In the genomic region with DNA sequence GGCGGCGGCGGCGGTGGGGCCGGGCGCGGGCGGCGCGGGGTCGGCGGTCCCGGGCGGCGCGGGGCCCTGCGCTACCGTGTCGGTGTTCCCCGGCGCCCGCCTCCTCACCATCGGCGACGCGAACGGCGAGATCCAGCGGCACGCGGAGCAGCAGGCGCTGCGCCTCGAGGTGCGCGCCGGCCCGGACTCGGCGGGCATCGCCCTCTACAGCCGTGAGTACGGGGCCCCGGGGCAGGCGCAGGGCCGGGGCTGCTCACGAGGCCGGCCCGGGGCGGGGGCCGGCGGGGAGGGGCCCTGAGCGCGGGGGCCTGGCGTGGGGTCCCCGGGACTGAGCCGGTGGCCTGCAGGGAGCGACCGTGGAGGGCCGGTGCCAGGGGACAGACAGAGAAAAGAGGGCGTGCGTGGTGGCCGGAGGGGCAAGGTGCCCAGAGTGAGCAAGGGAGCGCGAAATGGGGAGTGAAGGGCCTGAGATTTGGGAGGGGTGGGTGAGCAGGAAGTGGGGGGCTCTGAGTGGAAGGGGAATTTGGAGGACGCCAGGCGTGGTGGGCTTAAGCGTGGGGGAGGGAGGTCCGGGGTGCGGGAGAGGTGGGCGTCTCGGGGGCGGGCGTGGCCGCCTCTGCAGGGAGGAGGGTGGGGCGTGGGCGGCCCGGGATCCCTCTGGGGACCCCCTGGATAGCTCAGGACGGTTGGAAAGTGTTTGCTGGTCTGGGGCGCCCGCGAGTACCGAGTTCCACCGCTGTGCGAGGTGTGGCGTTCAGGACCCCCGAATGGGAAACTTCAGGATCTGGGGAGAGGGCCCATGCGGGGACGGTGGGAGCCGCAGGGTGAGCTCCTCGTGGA, we compare ENCODE assay signal across 8 cellular contexts. TPM values are rescaled to one million over a fixed set of nuclear protein-coding genes. Genes with fewer than 3 reads are reported as not detected.
DNase-seq lines count a peak whose midpoint lies in the region; ATAC-seq and TF ChIP-seq lines count a peak whose summit lies in the region.

No MANE protein-coding gene starts in this region.

- no peak overlapping the region for H2AFZ ChIP-seq in OCI-LY1 (ENCODE audit: low read length)

- H3K9me2 ChIP-seq in OCI-LY1 (ENCODE audit: low read depth, low read length) = no peaks in the 10 kb centered on the region

- WGBS in heart right ventricle, 2 donors = 1% methylated on average over 73 to 90 of the region's 91 CpGs

- intact Hi-C loops in activated naive CD4-positive, alpha-beta T cell treated with anti-CD3 and anti-CD28 coated beads for 36 hours (cut with micrococcal nuclease) = loop anchor here (1.0 to 2.0 kb wide), 8 partner anchors 36 to 502 kb away; a partner anchor contains a TSS
- intact Hi-C loops in heart right ventricle (cut with DNase I) = loop anchor here in 5 of 10 donors (5.0 to 10.0 kb wide), 2 partner anchors 53 to 55 kb away; a partner anchor contains a TSS

- no peaks in the 10 kb centered on the region for H3K36me3 ChIP-seq in CD8-positive, alpha-beta memory T cell (ENCODE audit: insufficient read depth, low read length)
- H3K36me3 ChIP-seq in OCI-LY1 (ENCODE audit: insufficient read depth, low read length) = no peaks in the 10 kb centered on the region
- peaks cover 0 to 4% (median 0%) of the 10 kb centered on the region in 9 donors for H3K36me3 ChIP-seq in heart right ventricle
- no peaks in the 10 kb centered on the region for H3K36me3 ChIP-seq in rectal smooth muscle tissue (ENCODE audit: control insufficient read depth, insufficient read depth, low read length)

- H3K4me1 ChIP-seq in CD8-positive, alpha-beta memory T cell (ENCODE audit: insufficient read depth, low read length) = peaks cover 16% of the 10 kb centered on the region
- H3K4me1 ChIP-seq in OCI-LY1 (ENCODE audit: insufficient read depth, low read length, severe bottlenecking) = peaks cover 63% of the 10 kb centered on the region
- H3K4me1 ChIP-seq in heart right ventricle = peaks cover 5 to 64% (median 30%) of the 10 kb centered on the region in 9 donors
- no peaks in the 10 kb centered on the region for H3K4me1 ChIP-seq in rectal smooth muscle tissue (ENCODE audit: control insufficient read depth, insufficient read depth, low read length)

- H3K4me3 Mint-ChIP-seq in CD8-positive, alpha-beta memory T cell = peak overlapping the region; percentile 75 to 95 (median 81)
- peak overlapping the region; percentile 82 for H3K4me3 Mint-ChIP-seq in activated naive CD4-positive, alpha-beta T cell treated with anti-CD3 and anti-CD28 coated beads for 36 hours

- peak; percentile 3 for ATAC-seq in GM21737 (IDR thresholded peaks at IDR 0.05; ENCODE audit: unreplicated experiment)
- ATAC-seq in heart right ventricle = peak in 1 of 8 donors; percentile 2

- CTCF ChIA-PET in CD8-positive, alpha-beta memory T cell (lab: Charles Lee) = interaction anchor here (0.8 to 2.5 kb wide), 8 partner anchors 8 to 155 kb away, joined by 3 to 15 read pairs (median 6); a partner anchor contains a TSS
- CTCF ChIA-PET in activated naive CD4-positive, alpha-beta T cell treated with anti-CD3 and anti-CD28 coated beads for 36 hours (lab: Charles Lee) = interaction anchor here (0.7 to 3.5 kb wide), 12 partner anchors 7 to 254 kb away, joined by 3 to 33 read pairs (median 3); a partner anchor contains a TSS
- CTCF ChIA-PET in HEK293T (lab: Yijun Ruan, JAX) = interaction anchor here (0.5 to 1.6 kb wide), 11 partner anchors 8 to 443 kb away, joined by 3 to 8 read pairs (median 3); no protein-coding TSS in a partner anchor

- H3K4me1 Mint-ChIP-seq in CD8-positive, alpha-beta memory T cell = peaks cover 11 to 31% (median 19%) of the 10 kb centered on the region in 3 donors
- H3K4me1 Mint-ChIP-seq in activated naive CD4-positive, alpha-beta T cell treated with anti-CD3 and anti-CD28 coated beads for 36 hours (ENCODE audit: low read depth) = peaks cover 38% of the 10 kb centered on the region

- peaks cover 0 to 1% of the 10 kb centered on the region in 2 donors for H3K27me3 Mint-ChIP-seq in CD8-positive, alpha-beta memory T cell
- H3K27me3 Mint-ChIP-seq in activated naive CD4-positive, alpha-beta T cell treated with anti-CD3 and anti-CD28 coated beads for 36 hours (ENCODE audit: low read depth) = no peaks in the 10 kb centered on the region

- no peaks in the 10 kb centered on the region for H3K27me3 ChIP-seq in CD8-positive, alpha-beta memory T cell (ENCODE audit: insufficient read depth, low read length, poor library complexity, severe bottlenecking)
- H3K27me3 ChIP-seq in OCI-LY1 (ENCODE audit: insufficient read depth, low read length) = no peaks in the 10 kb centered on the region
- no peaks in the 10 kb centered on the region for H3K27me3 ChIP-seq in heart right ventricle
- no peaks in the 10 kb centered on the region for H3K27me3 ChIP-seq in rectal smooth muscle tissue (ENCODE audit: control insufficient read depth, insufficient read depth, low read length)

- no peaks in the 10 kb centered on the region for H4K20me1 ChIP-seq in OCI-LY1 (ENCODE audit: insufficient read depth, low read length)

- H3K4me2 ChIP-seq in OCI-LY1 (ENCODE audit: low read length) = peak overlapping the region; percentile 72

- no peaks in the 10 kb centered on the region for H3K9me3 Mint-ChIP-seq in CD8-positive, alpha-beta memory T cell
- no peaks in the 10 kb centered on the region for H3K9me3 Mint-ChIP-seq in activated naive CD4-positive, alpha-beta T cell treated with anti-CD3 and anti-CD28 coated beads for 36 hours

- H3K36me3 Mint-ChIP-seq in CD8-positive, alpha-beta memory T cell = peaks cover 0 to 3% (median 0%) of the 10 kb centered on the region in 3 donors
- H3K36me3 Mint-ChIP-seq in activated naive CD4-positive, alpha-beta T cell treated with anti-CD3 and anti-CD28 coated beads for 36 hours (ENCODE audit: low read depth) = peaks cover 1% of the 10 kb centered on the region

- peak overlapping the region; percentile 56 for H3K4me3 ChIP-seq in CD8-positive, alpha-beta memory T cell (ENCODE audit: low read length)
- H3K4me3 ChIP-seq in OCI-LY1 (ENCODE audit: low read depth, low read length, poor library complexity, severe bottlenecking) = peak overlapping the region; percentile 94
- H3K4me3 ChIP-seq in heart right ventricle = peak overlapping the region; percentile 55 to 99 (median 70)
- H3K4me3 ChIP-seq in rectal smooth muscle tissue (ENCODE audit: low read length) = peak overlapping the region; percentile 86

- no peaks in the 10 kb centered on the region for H3F3A ChIP-seq in OCI-LY1 (ENCODE audit: insufficient read depth, low read length)

- POLR2A ChIA-PET in CD8-positive, alpha-beta memory T cell (lab: Charles Lee) = interaction anchor here (0.5 to 1.5 kb wide), 5 partner anchors 10 to 872 kb away, joined by 3 to 7 read pairs (median 3); a partner anchor contains a TSS
- POLR2A ChIA-PET in HEK293T (lab: Yijun Ruan, JAX) = interaction anchor here (0.6 to 4.8 kb wide), 5 partner anchors 9 to 154 kb away, joined by 3 to 20 read pairs (median 5); a partner anchor contains a TSS

- peak overlapping the region; percentile 96 for H3K9ac ChIP-seq in OCI-LY1 (ENCODE audit: low read length)
- peak overlapping the region; percentile 90 for H3K9ac ChIP-seq in rectal smooth muscle tissue (ENCODE audit: low read length)

- DNase-seq in CD8-positive, alpha-beta memory T cell = peak in 3 of 5 donors; percentile 19 to 54 (median 24)
- peak; percentile 36 for DNase-seq in activated naive CD4-positive, alpha-beta T cell treated with anti-CD3 and anti-CD28 coated beads for 36 hours
- DNase-seq in heart right ventricle = peak; percentile 47 to 61
- DNase-seq in HEK293T (ENCODE audit: extremely low spot score) = no peak
- no peak for DNase-seq in SIG-M5 treated with dmso at 0.1 percent for 504 hours (lab: John Stamatoyannopoulos, UW; ENCODE audit: unreplicated experiment)

- H3K9me3 ChIP-seq in CD8-positive, alpha-beta memory T cell (ENCODE audit: low read length) = no peaks in the 10 kb centered on the region
- H3K9me3 ChIP-seq in OCI-LY1 (ENCODE audit: low read length) = no peaks in the 10 kb centered on the region
- H3K9me3 ChIP-seq in heart right ventricle = no peaks in the 10 kb centered on the region

- peaks cover 37% of the 10 kb centered on the region for H3K79me2 ChIP-seq in OCI-LY1 (ENCODE audit: insufficient read depth, low read length)

- H3K27ac Mint-ChIP-seq in CD8-positive, alpha-beta memory T cell = peak overlapping the region in 7 of 8 donors; percentile 38 to 95 (median 81)
- peak overlapping the region; percentile 85 for H3K27ac Mint-ChIP-seq in activated naive CD4-positive, alpha-beta T cell treated with anti-CD3 and anti-CD28 coated beads for 36 hours

- TF ChIP-seq CTCF in OCI-LY1 (IDR thresholded peaks at IDR 0.05; ENCODE audit: low read length) = no peak
- TF ChIP-seq CTCF in heart right ventricle (IDR thresholded peaks at IDR 0.05) = peak in 3 of 9 donors; percentile 5 to 11 (median 6)

- peak overlapping the region; percentile 54 for H3K27ac ChIP-seq in CD8-positive, alpha-beta memory T cell (ENCODE audit: low read depth, low read length)
- peak overlapping the region; percentile 61 for H3K27ac ChIP-seq in OCI-LY1 (ENCODE audit: low read depth, low read length, poor library complexity, severe bottlenecking)
- H3K27ac ChIP-seq in heart right ventricle = peak overlapping the region; percentile 64 to 90 (median 80)
- H3K27ac ChIP-seq in rectal smooth muscle tissue (ENCODE audit: low read depth, low read length) = peak overlapping the region; percentile 66

RNA-seq across cellular contexts. Expression of a gene that starts 0.6 kb away (rescaled TPM):
- total RNA-seq in CD8-positive, alpha-beta memory T cell = 10 to 100 TPM; 69.2 to 71.3 TPM
- 0.51 TPM for polyA plus RNA-seq in CD8-positive, alpha-beta memory T cell
- 10 to 100 TPM; 88.4 to 89.3 TPM for total RNA-seq in activated naive CD4-positive, alpha-beta T cell treated with anti-CD3 and anti-CD28 coated beads for 36 hours
- total RNA-seq in heart right ventricle = 10 to 100 TPM; 25.8 to 45.4 (median 28.8) TPM
- polyA plus RNA-seq in heart right ventricle = 10 to 100 TPM; 26.2 to 27.4 TPM

RNA-seq across cellular contexts. Expression of a gene that starts 23.7 kb away (rescaled TPM):
- under 1 TPM; 0.44 to 0.48 TPM for total RNA-seq in CD8-positive, alpha-beta memory T cell
- not detected for polyA plus RNA-seq in CD8-positive, alpha-beta memory T cell
- total RNA-seq in activated naive CD4-positive, alpha-beta T cell treated with anti-CD3 and anti-CD28 coated beads for 36 hours = 1 to 10 TPM; 4.4 to 4.8 TPM
- 1 to 10 TPM in 3 of 10 donors, under 1 TPM in 6, not detected in 1; 0.27 to 4.0 (median 0.61) TPM for total RNA-seq in heart right ventricle
- polyA plus RNA-seq in heart right ventricle = 1 to 10 TPM in 1 of 2 donors, under 1 TPM in 1; 0.66 to 1.3 TPM

RNA-seq across cellular contexts. Expression of a gene that starts 35.9 kb away (rescaled TPM):
- total RNA-seq in CD8-positive, alpha-beta memory T cell = 10 to 100 TPM; 15.7 to 16.6 TPM
- polyA plus RNA-seq in CD8-positive, alpha-beta memory T cell = 29.9 TPM
- total RNA-seq in activated naive CD4-positive, alpha-beta T cell treated with anti-CD3 and anti-CD28 coated beads for 36 hours = 10 to 100 TPM; 15.3 to 16.7 TPM
- total RNA-seq in heart right ventricle = 10 to 100 TPM; 25.9 to 38.6 (median 32.9) TPM
- 10 to 100 TPM; 40.4 to 88.6 TPM for polyA plus RNA-seq in heart right ventricle

RNA-seq across cellular contexts. Expression of a gene that starts 56.5 kb away (rescaled TPM):
- 10 to 100 TPM; 25.5 to 33.7 TPM for total RNA-seq in CD8-positive, alpha-beta memory T cell
- 15.9 TPM for polyA plus RNA-seq in CD8-positive, alpha-beta memory T cell
- 10 to 100 TPM; 22.7 to 25.4 TPM for total RNA-seq in activated naive CD4-positive, alpha-beta T cell treated with anti-CD3 and anti-CD28 coated beads for 36 hours
- 10 to 100 TPM; 13.7 to 26.0 (median 16.9) TPM for total RNA-seq in heart right ventricle
- 10 to 100 TPM; 25.2 to 36.7 TPM for polyA plus RNA-seq in heart right ventricle

RNA-seq across cellular contexts. Expression of a gene that starts 56.7 kb away (rescaled TPM):
- total RNA-seq in CD8-positive, alpha-beta memory T cell = 10 to 100 TPM; 22.3 to 27.0 TPM
- 36.6 TPM for polyA plus RNA-seq in CD8-positive, alpha-beta memory T cell
- total RNA-seq in activated naive CD4-positive, alpha-beta T cell treated with anti-CD3 and anti-CD28 coated beads for 36 hours = 10 to 100 TPM; 11.0 to 12.7 TPM
- total RNA-seq in heart right ventricle = 10 to 100 TPM; 10.8 to 16.1 (median 14.5) TPM
- polyA plus RNA-seq in heart right ventricle = 10 to 100 TPM; 15.6 to 17.3 TPM

Comparison
In these comparisons a context has a peak if more than half of its experiments do, and no peak if none do; other contexts are left out.
1. DNase-seq: peak in CD8-positive, alpha-beta memory T cell (3 of 5), activated naive CD4-positive, alpha-beta T cell treated with anti-CD3 and anti-CD28 coated beads for 36 hours (single experiment) and heart right ventricle (2 of 2); none in HEK293T (single experiment) and SIG-M5 treated with dmso at 0.1 percent for 504 hours (single experiment).
2. Peak in every context shown above with its lines, with median percentiles within 50 percentile points of each other: H3K27ac ChIP-seq and H3K4me3 ChIP-seq.